ENCODE assay signal across 22 cellular contexts in the genomic region with DNA sequence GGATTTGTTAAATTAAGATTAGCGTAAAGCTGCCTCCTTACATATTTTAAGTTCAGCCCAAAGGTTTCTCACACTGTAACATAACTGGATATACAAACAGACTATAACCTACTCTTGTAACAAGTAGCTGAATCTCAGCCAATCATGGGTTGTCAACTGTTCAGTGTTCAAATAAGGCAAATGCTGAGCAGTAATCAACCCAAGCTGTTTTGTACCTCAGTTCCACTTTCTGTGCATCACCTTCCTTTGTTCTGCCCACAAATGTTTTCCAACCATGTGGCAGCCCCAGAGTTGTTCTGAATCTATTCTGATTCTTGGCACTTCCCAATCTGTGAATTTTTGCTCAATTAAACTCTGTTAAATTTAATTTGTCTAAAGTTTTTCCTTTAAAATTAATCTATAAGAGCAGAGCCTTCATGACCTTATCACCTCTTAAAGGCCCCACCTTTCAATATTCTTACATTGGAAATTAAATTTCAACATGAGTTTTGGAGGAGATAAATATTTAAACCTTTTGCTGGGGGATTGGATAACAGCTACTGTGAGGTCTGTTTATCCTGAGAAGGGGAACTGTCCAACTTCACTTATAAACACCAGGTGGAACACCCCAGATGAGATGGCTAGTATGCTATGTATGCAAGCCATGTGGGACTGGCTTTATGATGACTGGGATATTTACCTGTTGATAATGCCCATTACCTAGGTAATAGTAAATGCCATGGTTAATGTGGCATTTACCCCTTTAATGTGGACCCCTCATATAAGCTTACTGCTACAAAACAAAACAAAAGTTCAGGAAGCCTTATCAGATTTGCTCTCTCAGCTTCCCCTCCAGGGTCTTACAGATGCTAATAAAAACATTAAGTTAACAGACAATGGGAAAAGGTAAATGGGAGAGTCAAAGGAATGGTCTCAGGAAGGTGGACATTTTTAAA.
"Had no signal": no experiment of that assay in that cellular context is flagged by ENCODE, and none has a peak within 500 bp of the region (broad histone marks: within the 10 kb centered on the region; RNA-seq: fewer than 3 reads in every experiment).

No MANE protein-coding gene starts in this region.

- H3K27me3 ChIP-seq: esophagus squamous epithelium, gastrocnemius medialis, neutrophil, pancreas, right atrium auricular region, spleen, stomach, suprapubic skin, tibial nerve had no signal

- H3K4me1 ChIP-seq: esophagus squamous epithelium, gastrocnemius medialis, pancreas, spleen, stomach, suprapubic skin, tibial nerve had no signal

- H3K9me3 Mint-ChIP-seq: activated B cell treated with CpG ODN at 0.5 μM for 24 hours; activated naive CD4-positive, alpha-beta T cell treated with anti-CD3 and anti-CD28 coated beads, Interleukin-2, amount 50 U/mL, for 24 hours; activated T-cell treated with anti-CD3 and anti-CD28 coated beads, Interleukin-2, amount 50 U/mL, for 24 hours; endodermal cell; nephron had no signal

- H3K9me3 ChIP-seq: esophagus squamous epithelium, gastrocnemius medialis, neutrophil, pancreas, psoas muscle, right atrium auricular region, spleen, stomach, suprapubic skin, tibial nerve had no signal

- H3K36me3 Mint-ChIP-seq: activated naive CD4-positive, alpha-beta T cell treated with anti-CD3 and anti-CD28 coated beads, Interleukin-2, amount 50 U/mL, for 24 hours had no signal

- H3K4me1 Mint-ChIP-seq: activated B cell treated with CpG ODN at 0.5 μM for 24 hours; activated naive CD4-positive, alpha-beta T cell treated with anti-CD3 and anti-CD28 coated beads, Interleukin-2, amount 50 U/mL, for 24 hours; nephron; T-helper 17 cell had no signal

- H3K4me3 ChIP-seq: coronary artery, esophagus squamous epithelium, gastrocnemius medialis, pancreas, psoas muscle, right atrium auricular region, spleen, stomach, suprapubic skin, tibial nerve had no signal

- H3K27ac Mint-ChIP-seq: activated B cell treated with CpG ODN at 0.5 μM for 24 hours; activated CD4-positive, alpha-beta T cell treated with anti-CD3 and anti-CD28 coated beads, Interleukin-2, amount 10 ng/mL, durations not matched to agents 7 days and 5 days; activated naive CD4-positive, alpha-beta T cell treated with anti-CD3 and anti-CD28 coated beads, Interleukin-2, amount 50 U/mL, for 24 hours; activated T-cell treated with anti-CD3 and anti-CD28 coated beads, Interleukin-2, amount 50 U/mL, for 24 hours; endodermal cell; nephron; T-helper 17 cell had no signal

- ATAC-seq: gastrocnemius medialis, pancreas, psoas muscle, T-helper 17 cell had no signal

- H3K36me3 ChIP-seq: esophagus squamous epithelium, gastrocnemius medialis, neutrophil, pancreas, right atrium auricular region, spleen, stomach, suprapubic skin, tibial nerve had no signal

- H3K4me3 Mint-ChIP-seq: activated B cell treated with CpG ODN at 0.5 μM for 24 hours; activated CD4-positive, alpha-beta T cell treated with anti-CD3 and anti-CD28 coated beads, Interleukin-2, amount 10 ng/mL, durations not matched to agents 7 days and 5 days; activated naive CD4-positive, alpha-beta T cell treated with anti-CD3 and anti-CD28 coated beads, Interleukin-2, amount 50 U/mL, for 24 hours; activated T-cell treated with anti-CD3 and anti-CD28 coated beads, Interleukin-2, amount 50 U/mL, for 24 hours; endodermal cell; nephron; T-helper 17 cell had no signal

- H3K27me3 Mint-ChIP-seq: activated naive CD4-positive, alpha-beta T cell treated with anti-CD3 and anti-CD28 coated beads, Interleukin-2, amount 50 U/mL, for 24 hours had no signal

- H3K27ac ChIP-seq: coronary artery, esophagus squamous epithelium, gastrocnemius medialis, neutrophil, pancreas, psoas muscle, right atrium auricular region, spleen, stomach, suprapubic skin, tibial nerve had no signal

- DNase-seq: activated B cell treated with CpG ODN at 0.5 μM for 24 hours; activated CD4-positive, alpha-beta T cell treated with anti-CD3 and anti-CD28 coated beads, Interleukin-2, amount 10 ng/mL, durations not matched to agents 7 days and 5 days; activated effector memory CD4-positive, alpha-beta T cell treated with Interleukin-2 at 50 U/mL for 16 hours; activated T-cell treated with anti-CD3 and anti-CD28 coated beads, Interleukin-2, amount 50 U/mL, for 24 hours; endodermal cell; esophagus squamous epithelium; gastrocnemius medialis; hippocampal formation; pancreas; psoas muscle; spleen; stimulated activated CD4-positive, alpha-beta T cell treated with anti-CD3 and anti-CD28 coated beads, Interleukin-4, amount 100 ng/mL, for 4 hours; stomach; SW 1271; T-helper 17 cell had no signal
